In the genomic region with DNA sequence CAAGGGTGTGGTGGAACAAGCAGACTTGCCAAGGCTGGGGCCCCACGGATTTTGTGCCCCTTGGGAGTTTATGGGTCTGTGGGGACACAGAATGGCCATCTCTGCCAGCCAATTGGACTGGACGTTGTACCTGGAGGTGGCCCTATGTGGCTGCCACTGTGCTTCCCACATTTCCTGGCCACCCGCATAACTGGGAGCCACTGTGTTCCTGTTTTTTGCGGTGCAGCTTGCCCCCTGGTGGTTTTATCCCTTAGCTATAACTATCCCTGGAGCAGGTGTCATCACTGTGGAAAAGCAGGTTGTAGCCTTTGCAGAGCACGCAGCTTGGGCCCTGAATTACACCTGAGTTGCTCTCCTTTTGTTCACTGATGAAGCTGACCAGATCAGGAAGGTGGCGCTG, we compare ENCODE assay signal across 13 cellular contexts.
A peak's percentile ranks its signal among the peaks of the same experiment; 100 is the strongest.
DNase-seq lines count a peak whose midpoint lies in the region; ATAC-seq and TF ChIP-seq lines count a peak whose summit lies in the region.
"Had no signal": no experiment of that assay in that cellular context is flagged by ENCODE, and none has a peak within 500 bp of the region (broad histone marks: within the 10 kb centered on the region; RNA-seq: fewer than 3 reads in every experiment).

No MANE protein-coding gene starts in this region.

- no peaks in the 10 kb centered on the region for H3F3A ChIP-seq in GM23338 (replicated peaks; ENCODE audit: low read depth)

- H3K4me3 ChIP-seq in GM23338 (no peak overlapping the region), esophagus muscularis mucosa (no peak overlapping the region)
- H3K4me3 ChIP-seq: sigmoid colon had no signal

- H3K27me3 ChIP-seq in GM23338 (ENCODE audit: insufficient read depth): no peaks in the 10 kb centered on the region
- H3K27me3 ChIP-seq in esophagus muscularis mucosa: no peaks in the 10 kb centered on the region
- H3K27me3 ChIP-seq: sigmoid colon had no signal

- H3K4me3 Mint-ChIP-seq in GM23338: no peak overlapping the region
- H3K4me3 Mint-ChIP-seq: CD14-positive monocyte had no signal

- H3K9me3 Mint-ChIP-seq in GM23338: no peaks in the 10 kb centered on the region

- intact Hi-C loops in esophagus muscularis mucosa (cut with DNase I): no loop called here

- no peaks in the 10 kb centered on the region for H3K9me3 ChIP-seq in esophagus muscularis mucosa
- H3K9me3 ChIP-seq: sigmoid colon had no signal

- H3K27me3 Mint-ChIP-seq in GM23338 (ENCODE audit: insufficient read depth, low read depth, poor library complexity): peaks cover 2% of the 10 kb centered on the region

- DNase-seq in GM23338 (ENCODE audit: low spot score) (peak; percentile 53), OCI-M1 (lab: John Stamatoyannopoulos, UW) (peak; percentile 18), iPS-NIHi11 (ENCODE audit: low spot score) (peak; percentile 38), DMS79 (lab: John Stamatoyannopoulos, UW) (no peak), esophagus muscularis mucosa (ENCODE audit: extremely low spot score) (no peak), NCI-H128 (lab: John Stamatoyannopoulos, UW; ENCODE audit: unreplicated experiment) (no peak)
- DNase-seq: activated CD4-positive, CD25-positive, alpha-beta regulatory T cell; kidney; NK-92 treated with Interleukin-12 subunit alpha and Interleukin-12 subunit beta, amount 100 ng/mL, for 24 hours; sigmoid colon had no signal

- 83% methylated on average over 5 of the region's 6 CpGs for WGBS in esophagus muscularis mucosa

- TF ChIP-seq CTCF in C4-2B (conservative IDR thresholded peaks at IDR 0.05) (peak; percentile 21), GM23338 (conservative IDR thresholded peaks at IDR 0.05; ENCODE audit: low read depth in 2 of 2) (peak; percentile 48 to 74), esophagus muscularis mucosa (IDR thresholded peaks at IDR 0.05) (no peak)

- H2AFZ ChIP-seq in GM23338: no peak overlapping the region

- no peak for TF ChIP-seq EP300 in esophagus muscularis mucosa (IDR thresholded peaks at IDR 0.05)

- no peak for TF ChIP-seq POLR2A in esophagus muscularis mucosa (IDR thresholded peaks at IDR 0.05; ENCODE audit: low read depth)

- no peak overlapping the region for H3K27ac Mint-ChIP-seq in GM23338

- H3K27ac ChIP-seq in C4-2B (no peak overlapping the region), GM23338 (ENCODE audit: low read depth) (no peak overlapping the region), esophagus muscularis mucosa (replicated peaks in 1 of 4) (no peak overlapping the region)
- H3K27ac ChIP-seq: sigmoid colon had no signal

- no peaks in the 10 kb centered on the region for H3K36me3 ChIP-seq in GM23338 (ENCODE audit: insufficient read depth)
- no peaks in the 10 kb centered on the region for H3K36me3 ChIP-seq in esophagus muscularis mucosa
- H3K36me3 ChIP-seq: sigmoid colon had no signal

- no peaks in the 10 kb centered on the region for H3K4me1 Mint-ChIP-seq in GM23338
- H3K4me1 Mint-ChIP-seq: CD14-positive monocyte had no signal

- no peaks in the 10 kb centered on the region for H4K20me1 ChIP-seq in GM23338 (replicated peaks; ENCODE audit: insufficient read depth)

- H3K4me1 ChIP-seq in GM23338 (ENCODE audit: insufficient read depth): no peaks in the 10 kb centered on the region
- H3K4me1 ChIP-seq in esophagus muscularis mucosa: no peaks in the 10 kb centered on the region
- H3K4me1 ChIP-seq: sigmoid colon had no signal

- peaks cover 8% of the 10 kb centered on the region; the same call in 1 of the 2 replicates for H3K9me2 ChIP-seq in GM23338 (ENCODE audit: insufficient read depth)

- peak; percentile 85 for ATAC-seq in GM23338
- no peak for ATAC-seq in GM19035 (IDR thresholded peaks at IDR 0.05; ENCODE audit: unreplicated experiment)

- no peaks in the 10 kb centered on the region for H3K79me2 ChIP-seq in GM23338 (replicated peaks; ENCODE audit: insufficient read depth)

- H3K36me3 Mint-ChIP-seq in GM23338 (ENCODE audit: low read depth): no peaks in the 10 kb centered on the region
- H3K36me3 Mint-ChIP-seq: CD14-positive monocyte had no signal

- H3K4me2 ChIP-seq in GM23338: no peak overlapping the region

TF ChIP-seq in GM23338, 12 proteins besides CTCF, POLR2A, EP300 and RAD21 (continues in another document):
- no peak for TF ChIP-seq EZH2phosphoT487 (IDR thresholded peaks at IDR 0.05; ENCODE audit: unreplicated experiment)
- TF ChIP-seq, protein P1, sequence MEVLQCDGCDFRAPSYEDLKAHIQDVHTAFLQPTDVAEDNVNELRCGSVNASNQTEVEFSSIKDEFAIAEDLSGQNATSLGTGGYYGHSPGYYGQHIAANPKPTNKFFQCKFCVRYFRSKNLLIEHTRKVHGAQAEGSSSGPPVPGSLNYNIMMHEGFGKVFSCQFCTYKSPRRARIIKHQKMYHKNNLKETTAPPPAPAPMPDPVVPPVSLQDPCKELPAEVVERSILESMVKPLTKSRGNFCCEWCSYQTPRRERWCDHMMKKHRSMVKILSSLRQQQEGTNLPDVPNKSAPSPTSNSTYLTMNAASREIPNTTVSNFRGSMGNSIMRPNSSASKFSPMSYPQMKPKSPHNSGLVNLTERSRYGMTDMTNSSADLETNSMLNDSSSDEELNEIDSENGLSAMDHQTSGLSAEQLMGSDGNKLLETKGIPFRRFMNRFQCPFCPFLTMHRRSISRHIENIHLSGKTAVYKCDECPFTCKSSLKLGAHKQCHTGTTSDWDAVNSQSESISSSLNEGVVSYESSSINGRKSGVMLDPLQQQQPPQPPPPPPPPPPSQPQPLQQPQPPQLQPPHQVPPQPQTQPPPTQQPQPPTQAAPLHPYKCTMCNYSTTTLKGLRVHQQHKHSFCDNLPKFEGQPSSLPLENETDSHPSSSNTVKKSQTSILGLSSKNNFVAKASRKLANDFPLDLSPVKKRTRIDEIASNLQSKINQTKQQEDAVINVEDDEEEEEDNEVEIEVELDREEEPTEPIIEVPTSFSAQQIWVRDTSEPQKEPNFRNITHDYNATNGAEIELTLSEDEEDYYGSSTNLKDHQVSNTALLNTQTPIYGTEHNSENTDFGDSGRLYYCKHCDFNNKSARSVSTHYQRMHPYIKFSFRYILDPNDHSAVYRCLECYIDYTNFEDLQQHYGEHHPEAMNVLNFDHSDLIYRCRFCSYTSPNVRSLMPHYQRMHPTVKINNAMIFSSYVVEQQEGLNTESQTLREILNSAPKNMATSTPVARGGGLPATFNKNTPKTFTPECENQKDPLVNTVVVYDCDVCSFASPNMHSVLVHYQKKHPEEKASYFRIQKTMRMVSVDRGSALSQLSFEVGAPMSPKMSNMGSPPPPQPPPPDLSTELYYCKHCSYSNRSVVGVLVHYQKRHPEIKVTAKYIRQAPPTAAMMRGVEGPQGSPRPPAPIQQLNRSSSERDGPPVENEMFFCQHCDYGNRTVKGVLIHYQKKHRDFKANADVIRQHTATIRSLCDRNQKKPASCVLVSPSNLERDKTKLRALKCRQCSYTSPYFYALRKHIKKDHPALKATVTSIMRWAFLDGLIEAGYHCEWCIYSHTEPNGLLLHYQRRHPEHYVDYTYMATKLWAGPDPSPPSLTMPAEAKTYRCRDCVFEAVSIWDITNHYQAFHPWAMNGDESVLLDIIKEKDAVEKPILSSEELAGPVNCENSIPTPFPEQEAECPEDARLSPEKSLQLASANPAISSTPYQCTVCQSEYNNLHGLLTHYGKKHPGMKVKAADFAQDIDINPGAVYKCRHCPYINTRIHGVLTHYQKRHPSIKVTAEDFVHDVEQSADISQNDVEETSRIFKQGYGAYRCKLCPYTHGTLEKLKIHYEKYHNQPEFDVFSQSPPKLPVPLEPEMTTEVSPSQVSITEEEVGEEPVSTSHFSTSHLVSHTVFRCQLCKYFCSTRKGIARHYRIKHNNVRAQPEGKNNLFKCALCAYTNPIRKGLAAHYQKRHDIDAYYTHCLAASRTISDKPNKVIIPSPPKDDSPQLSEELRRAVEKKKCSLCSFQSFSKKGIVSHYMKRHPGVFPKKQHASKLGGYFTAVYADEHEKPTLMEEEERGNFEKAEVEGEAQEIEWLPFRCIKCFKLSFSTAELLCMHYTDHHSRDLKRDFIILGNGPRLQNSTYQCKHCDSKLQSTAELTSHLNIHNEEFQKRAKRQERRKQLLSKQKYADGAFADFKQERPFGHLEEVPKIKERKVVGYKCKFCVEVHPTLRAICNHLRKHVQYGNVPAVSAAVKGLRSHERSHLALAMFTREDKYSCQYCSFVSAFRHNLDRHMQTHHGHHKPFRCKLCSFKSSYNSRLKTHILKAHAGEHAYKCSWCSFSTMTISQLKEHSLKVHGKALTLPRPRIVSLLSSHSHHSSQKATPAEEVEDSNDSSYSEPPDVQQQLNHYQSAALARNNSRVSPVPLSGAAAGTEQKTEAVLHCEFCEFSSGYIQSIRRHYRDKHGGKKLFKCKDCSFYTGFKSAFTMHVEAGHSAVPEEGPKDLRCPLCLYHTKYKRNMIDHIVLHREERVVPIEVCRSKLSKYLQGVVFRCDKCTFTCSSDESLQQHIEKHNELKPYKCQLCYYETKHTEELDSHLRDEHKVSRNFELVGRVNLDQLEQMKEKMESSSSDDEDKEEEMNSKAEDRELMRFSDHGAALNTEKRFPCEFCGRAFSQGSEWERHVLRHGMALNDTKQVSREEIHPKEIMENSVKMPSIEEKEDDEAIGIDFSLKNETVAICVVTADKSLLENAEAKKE (CRISPR knock-in tag; IDR thresholded peaks at IDR 0.05): no peak
- TF ChIP-seq EZH2 (IDR thresholded peaks at IDR 0.05; ENCODE audit: low read depth, unreplicated experiment): no peak
- no peak for TF ChIP-seq POLR2AphosphoS5 (IDR thresholded peaks at IDR 0.05; ENCODE audit: low read depth)
- TF ChIP-seq JUNB (IDR thresholded peaks at IDR 0.05; ENCODE audit: unreplicated experiment): no peak
- no peak for TF ChIP-seq NANOG (IDR thresholded peaks at IDR 0.05; ENCODE audit: borderline replicate concordance)
- no peak for TF ChIP-seq CREB1 (CRISPR knock-in tag; IDR thresholded peaks at IDR 0.05; ENCODE audit: low read depth)
- TF ChIP-seq ZNF331 (CRISPR knock-in tag; IDR thresholded peaks at IDR 0.05; ENCODE audit: low read depth): no peak

Comparison
In these comparisons a context has a peak if more than half of its experiments do, and no peak if none do; other contexts are left out.
1. CTCF ChIP-seq: peak in C4-2B (single experiment) and GM23338 (2 of 2); none in esophagus muscularis mucosa (0 of 3).
2. DNase-seq: peak in GM23338 (single experiment), OCI-M1 (single experiment) and iPS-NIHi11 (single experiment); none in DMS79 (single experiment), esophagus muscularis mucosa (single experiment) and NCI-H128 (single experiment).